ENCODE assay signal across 23 cellular contexts in the genomic region with DNA sequence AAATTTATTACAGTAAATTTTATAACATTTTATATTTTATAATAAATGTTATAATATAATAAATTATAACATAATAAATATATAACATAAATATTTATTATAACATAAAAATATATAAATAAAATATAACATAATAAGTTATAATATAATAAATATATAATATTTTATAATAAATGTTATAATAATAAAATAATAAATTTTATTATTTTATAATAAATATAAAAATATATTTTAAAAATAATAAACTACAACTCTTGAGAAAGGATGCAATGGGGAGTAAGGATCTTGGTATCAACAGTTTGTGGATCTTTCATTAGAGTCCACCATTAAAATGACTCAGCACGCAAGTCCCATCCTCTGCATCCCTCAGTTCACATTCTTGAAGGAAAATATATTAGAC.
"Had no signal": no experiment of that assay in that cellular context is flagged by ENCODE, and none has a peak within 500 bp of the region (broad histone marks: within the 10 kb centered on the region; RNA-seq: fewer than 3 reads in every experiment).

No MANE protein-coding gene starts in this region.

- H3K4me3 ChIP-seq: MG63, SJCRH30 had no signal

- DNase-seq: Karpas-422, KBM-7, MG63, NCI-H1092, NCI-H1105 treated with DMSO at 0.1 percent for 48 hours, NCI-H1417 treated with DMSO at 0.1 percent for 48 hours, NCI-H146, NCI-H1694 treated with DMSO at 0.1 percent for 48 hours, NCI-H1930, NCI-H2081, NCI-H2107, NCI-H226, NCI-H446, NCI-H510A, NCI-H524 treated with DMSO at 0.1 percent for 48 hours, NCI-H69, NCI-H774, PC-3, SHP77 treated with DMSO at 0.1 percent for 48 hours, SJCRH30 had no signal

- H3K9me3 ChIP-seq: SJCRH30 had no signal

- H3K27me3 ChIP-seq: MG63, SJCRH30 had no signal

- H3K4me1 ChIP-seq: SJCRH30 had no signal

- ATAC-seq: Panc1, PC-3, Right ventricle myocardium inferior, SK-N-SH treated with all-trans-retinoic acid at 6 μM for 48 hours had no signal

- H3K36me3 ChIP-seq: MG63, SJCRH30 had no signal

- H3K27ac ChIP-seq: SJCRH30 had no signal
